5 cellular contexts compared by ENCODE assay signal in genomic region chr6:79599725-79600259, GRCh38.
"Had no signal": no experiment of that assay in that cellular context is flagged by ENCODE, and none has a peak within 500 bp of the region (broad histone marks: within the 10 kb centered on the region; RNA-seq: fewer than 3 reads in every experiment).

No MANE protein-coding gene starts in this region.

- DNase-seq: activated effector memory CD4-positive, alpha-beta T cell treated with anti-CD3 and anti-CD28 coated beads, Interleukin-2, amount 50 U/mL, for 16 hours; activated T-cell treated with anti-CD3 and anti-CD28 coated beads, Interleukin-2, amount 50 U/mL, for 1 hour; aorta; hippocampal formation; tibial artery had no signal

- H3K4me3 ChIP-seq: tibial artery had no signal

- H3K9me3 ChIP-seq: tibial artery had no signal

- H3K27me3 ChIP-seq: tibial artery had no signal

- H3K36me3 ChIP-seq: tibial artery had no signal

- H3K27ac ChIP-seq: tibial artery had no signal
